ENCODE assay signal across 27 cellular contexts in the genomic region with DNA sequence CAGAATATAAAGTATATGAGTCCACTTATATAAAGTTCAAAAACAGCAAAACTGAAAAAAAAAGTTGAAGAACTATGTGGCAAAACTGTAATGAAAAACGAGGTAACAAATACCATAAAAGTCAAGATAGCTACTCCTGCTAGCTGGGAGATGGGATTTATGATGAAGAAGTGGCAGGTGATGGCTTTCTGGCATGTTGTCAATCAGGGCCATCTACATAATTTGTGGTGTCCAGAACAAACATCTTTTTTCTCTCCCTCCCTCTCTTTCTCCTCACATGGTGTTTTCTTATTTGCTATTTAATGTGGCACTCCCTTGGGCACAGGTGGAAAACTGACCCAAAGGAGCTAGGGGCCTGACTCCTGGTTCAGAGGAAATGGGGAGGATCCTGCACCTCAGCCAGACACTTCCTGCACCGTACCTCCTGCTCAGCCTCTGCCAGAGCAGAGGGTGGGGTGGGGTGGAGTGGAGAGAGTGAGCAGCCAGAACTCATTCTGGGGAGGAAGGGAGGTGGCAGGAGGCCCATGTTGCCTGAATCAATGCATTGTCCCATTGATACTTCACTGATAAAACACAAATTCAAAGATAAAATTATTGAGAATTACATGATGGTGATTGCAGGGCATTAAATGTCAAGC. TPM values are rescaled to one million over a fixed set of nuclear protein-coding genes. Genes with fewer than 3 reads are reported as not detected.
A peak's percentile ranks its signal among the peaks of the same experiment; 100 is the strongest.
DNase-seq lines count a peak whose midpoint lies in the region; ATAC-seq and TF ChIP-seq lines count a peak whose summit lies in the region.
"Had no signal": no experiment of that assay in that cellular context is flagged by ENCODE, and none has a peak within 500 bp of the region (broad histone marks: within the 10 kb centered on the region; RNA-seq: fewer than 3 reads in every experiment).

No MANE protein-coding gene starts in this region.

- H3K4me1 Mint-ChIP-seq in activated CD4-positive, alpha-beta memory T cell treated with anti-CD3 and anti-CD28 coated beads, Interleukin-2, amount 10 ng/mL, durations not matched to agents 7 days and 5 days, result peaks cover 39% of the 10 kb centered on the region
- peaks cover 28% of the 10 kb centered on the region for H3K4me1 Mint-ChIP-seq in activated CD4-positive, alpha-beta memory T cell treated with anti-CD3 and anti-CD28 coated beads for 36 hours (ENCODE audit: low read depth)
- peaks cover 16% of the 10 kb centered on the region for H3K4me1 Mint-ChIP-seq in HFFc6 (ENCODE audit: low read depth)

- POLR2A ChIA-PET in activated CD4-positive, alpha-beta memory T cell treated with anti-CD3 and anti-CD28 coated beads, Interleukin-2, amount 10 ng/mL, durations not matched to agents 7 days and 5 days (lab: Charles Lee), result interaction anchor here (1.3 to 2.5 kb wide), 2 partner anchors 31 to 34 kb away, joined by 6 to 28 read pairs; a partner anchor contains a TSS
- POLR2A ChIA-PET in activated CD4-positive, alpha-beta memory T cell treated with anti-CD3 and anti-CD28 coated beads for 36 hours (lab: Charles Lee), result no interaction called here

- no peaks in the 10 kb centered on the region for H3K9me3 Mint-ChIP-seq in activated CD4-positive, alpha-beta memory T cell treated with anti-CD3 and anti-CD28 coated beads, Interleukin-2, amount 10 ng/mL, durations not matched to agents 7 days and 5 days
- H3K9me3 Mint-ChIP-seq in activated CD4-positive, alpha-beta memory T cell treated with anti-CD3 and anti-CD28 coated beads for 36 hours, result no peaks in the 10 kb centered on the region
- H3K9me3 Mint-ChIP-seq in HFFc6, result no peaks in the 10 kb centered on the region
- H3K9me3 Mint-ChIP-seq: IgD-negative memory B cell; mesothelial cell of epicardium; natural killer cell; stimulated activated naive CD8-positive, alpha-beta T cell treated with anti-CD3 and anti-CD28 coated beads, Interleukin-15, amount 100 ng/mL, for 72 hours had no signal

- H3K36me3 Mint-ChIP-seq in activated CD4-positive, alpha-beta memory T cell treated with anti-CD3 and anti-CD28 coated beads, Interleukin-2, amount 10 ng/mL, durations not matched to agents 7 days and 5 days (ENCODE audit: low read depth), result peaks cover 16% of the 10 kb centered on the region
- no peaks in the 10 kb centered on the region for H3K36me3 Mint-ChIP-seq in activated CD4-positive, alpha-beta memory T cell treated with anti-CD3 and anti-CD28 coated beads for 36 hours
- H3K36me3 Mint-ChIP-seq in HFFc6 (ENCODE audit: low read depth), result no peaks in the 10 kb centered on the region
- H3K36me3 Mint-ChIP-seq: IgD-negative memory B cell, mesothelial cell of epicardium, natural killer cell had no signal

- no peak overlapping the region for H3K4me3 Mint-ChIP-seq in activated CD4-positive, alpha-beta memory T cell treated with anti-CD3 and anti-CD28 coated beads, Interleukin-2, amount 10 ng/mL, durations not matched to agents 7 days and 5 days
- no peak overlapping the region for H3K4me3 Mint-ChIP-seq in activated CD4-positive, alpha-beta memory T cell treated with anti-CD3 and anti-CD28 coated beads for 36 hours
- H3K4me3 Mint-ChIP-seq in HFFc6, result no peak overlapping the region
- H3K4me3 Mint-ChIP-seq: mesothelial cell of epicardium, natural killer cell had no signal

- CTCF ChIA-PET in activated CD4-positive, alpha-beta memory T cell treated with anti-CD3 and anti-CD28 coated beads, Interleukin-2, amount 10 ng/mL, durations not matched to agents 7 days and 5 days (lab: Charles Lee), result interaction anchor here (0.9 kb wide), 1 partner anchor 9 kb away, joined by 3 read pairs; no protein-coding TSS in a partner anchor
- CTCF ChIA-PET in activated CD4-positive, alpha-beta memory T cell treated with anti-CD3 and anti-CD28 coated beads for 36 hours (lab: Charles Lee), result interaction anchor here (0.7 kb wide), 1 partner anchor 20 kb away, joined by 3 read pairs; no protein-coding TSS in a partner anchor

- no peaks in the 10 kb centered on the region for H3K9me3 ChIP-seq in mucosa of descending colon
- H3K9me3 ChIP-seq: left lung, right atrium auricular region, tibial nerve had no signal

- DNase-seq in activated CD4-positive, alpha-beta memory T cell treated with anti-CD3 and anti-CD28 coated beads, Interleukin-2, amount 10 ng/mL, durations not matched to agents 7 days and 5 days, result peak; percentile 40
- no peak for DNase-seq in activated CD4-positive, alpha-beta memory T cell treated with anti-CD3 and anti-CD28 coated beads for 36 hours
- peak; percentile 41 to 45 for DNase-seq in Kasumi-1 (lab: John Stamatoyannopoulos, UW)
- DNase-seq in UCSD-AML1 (lab: John Stamatoyannopoulos, UW; ENCODE audit: unreplicated experiment), result peak; percentile 44
- DNase-seq in mucosa of descending colon, result peak; percentile 10 to 42 (median 36)
- DNase-seq in NCI-H128 (lab: John Stamatoyannopoulos, UW; ENCODE audit: unreplicated experiment), result no peak
- no peak for DNase-seq in HFFc6
- DNase-seq: activated CD4-positive, alpha-beta T cell treated with anti-CD3 and anti-CD28 coated beads, Interleukin-2, amount 50 U/mL, for 1 hour; activated T-cell treated with anti-CD3 and anti-CD28 coated beads for 4 hours; anterior cingulate cortex; central memory CD4-positive, alpha-beta T cell; dorsolateral prefrontal cortex; EL; head of caudate nucleus; left lung; natural killer cell; NCI-H82; PC-3; SHP77; stimulated activated CD4-positive, alpha-beta T cell treated with anti-CD3 and anti-CD28 coated beads, Interleukin-12 subunit alpha, Interleukin-12 subunit beta, amount 100 ng/mL, for 4 hours; stimulated activated naive CD8-positive, alpha-beta T cell treated with anti-CD3 and anti-CD28 coated beads, Interleukin-15, amount 100 ng/mL, for 72 hours had no signal

- peak overlapping the region; percentile 51 for H3K27ac Mint-ChIP-seq in activated CD4-positive, alpha-beta memory T cell treated with anti-CD3 and anti-CD28 coated beads, Interleukin-2, amount 10 ng/mL, durations not matched to agents 7 days and 5 days
- H3K27ac Mint-ChIP-seq in activated CD4-positive, alpha-beta memory T cell treated with anti-CD3 and anti-CD28 coated beads for 36 hours, result no peak overlapping the region
- H3K27ac Mint-ChIP-seq in HFFc6, result no peak overlapping the region
- H3K27ac Mint-ChIP-seq: IgD-negative memory B cell, mesothelial cell of epicardium, natural killer cell had no signal

- ATAC-seq in mucosa of descending colon (peak; percentile 12), GM21737 (IDR thresholded peaks at IDR 0.05; ENCODE audit: unreplicated experiment) (no peak)
- ATAC-seq: left lung; natural killer cell; PC-3; stimulated activated naive CD8-positive, alpha-beta T cell treated with anti-CD3 and anti-CD28 coated beads, Interleukin-15, amount 100 ng/mL, for 72 hours had no signal

- no peak overlapping the region for H3K4me3 ChIP-seq in mucosa of descending colon
- H3K4me3 ChIP-seq: dorsolateral prefrontal cortex, left lung, right atrium auricular region, tibial nerve had no signal

- no peaks in the 10 kb centered on the region for H3K36me3 ChIP-seq in mucosa of descending colon (ENCODE audit: low read depth)
- H3K36me3 ChIP-seq: left lung, right atrium auricular region, tibial nerve had no signal

- intact Hi-C loops in activated CD4-positive, alpha-beta memory T cell treated with anti-CD3 and anti-CD28 coated beads for 36 hours (cut with micrococcal nuclease), result no loop called here
- intact Hi-C loops in mucosa of descending colon (cut with DNase I, micrococcal nuclease), result no loop called here

- H3K27me3 Mint-ChIP-seq in activated CD4-positive, alpha-beta memory T cell treated with anti-CD3 and anti-CD28 coated beads, Interleukin-2, amount 10 ng/mL, durations not matched to agents 7 days and 5 days, result no peaks in the 10 kb centered on the region
- no peaks in the 10 kb centered on the region for H3K27me3 Mint-ChIP-seq in activated CD4-positive, alpha-beta memory T cell treated with anti-CD3 and anti-CD28 coated beads for 36 hours
- H3K27me3 Mint-ChIP-seq in HFFc6 (ENCODE audit: insufficient read depth), result no peaks in the 10 kb centered on the region; the same call in 1 of the 2 replicates
- H3K27me3 Mint-ChIP-seq: IgD-negative memory B cell; stimulated activated naive CD8-positive, alpha-beta T cell treated with anti-CD3 and anti-CD28 coated beads, Interleukin-15, amount 100 ng/mL, for 72 hours had no signal

- TF ChIP-seq CTCF in mucosa of descending colon (IDR thresholded peaks at IDR 0.05) (no peak), HFFc6 (IDR thresholded peaks at IDR 0.05) (no peak)

- peaks cover 11% of the 10 kb centered on the region for H3K4me1 ChIP-seq in mucosa of descending colon (ENCODE audit: low read depth)

RNA-seq across cellular contexts. Expression of a gene that starts 5.3 kb away (rescaled TPM):
- 10 to 100 TPM; 27.5 to 29.7 TPM for total RNA-seq in activated CD4-positive, alpha-beta memory T cell treated with anti-CD3 and anti-CD28 coated beads, Interleukin-2, amount 10 ng/mL, durations not matched to agents 7 days and 5 days
- 10 to 100 TPM; 26.1 to 26.5 TPM for total RNA-seq in activated CD4-positive, alpha-beta memory T cell treated with anti-CD3 and anti-CD28 coated beads for 36 hours
- total RNA-seq in mucosa of descending colon, result 10 to 100 TPM in 2 of 3 donors, 1 to 10 TPM in 1; 3.8 to 22.6 (median 12.4) TPM
- total RNA-seq in HFFc6 (2021; fragmentation: NEBNext Ultra II Directional; extraction: Animal tissue kit (Norgen Biotek cat#: 25700)), result 10 to 100 TPM in 5 of 6 experiments, 1 to 10 TPM in 1; 9.3 to 17.0 (median 14.2) TPM

RNA-seq across cellular contexts. Expression of a gene that starts 31.3 kb away (rescaled TPM):
- total RNA-seq in activated CD4-positive, alpha-beta memory T cell treated with anti-CD3 and anti-CD28 coated beads, Interleukin-2, amount 10 ng/mL, durations not matched to agents 7 days and 5 days, result 100 to 1,000 TPM; 776 to 794 TPM
- 100 to 1,000 TPM; 610 to 614 TPM for total RNA-seq in activated CD4-positive, alpha-beta memory T cell treated with anti-CD3 and anti-CD28 coated beads for 36 hours
- total RNA-seq in mucosa of descending colon, result 100 to 1,000 TPM in 1 of 3 donors, 10 to 100 TPM in 2; 42.0 to 113 (median 54.4) TPM
- 100 to 1,000 TPM in 4 of 6 experiments, 10 to 100 TPM in 2; 53.0 to 130 (median 117) TPM for total RNA-seq in HFFc6 (2021; fragmentation: NEBNext Ultra II Directional; extraction: Animal tissue kit (Norgen Biotek cat#: 25700))

RNA-seq across cellular contexts. Expression of a gene that starts 33.4 kb away (rescaled TPM):
- total RNA-seq in activated CD4-positive, alpha-beta memory T cell treated with anti-CD3 and anti-CD28 coated beads, Interleukin-2, amount 10 ng/mL, durations not matched to agents 7 days and 5 days, result not detected
- total RNA-seq in activated CD4-positive, alpha-beta memory T cell treated with anti-CD3 and anti-CD28 coated beads for 36 hours, result not detected
- 1 to 10 TPM in 1 of 3 donors, under 1 TPM in 2; 0.06 to 3.4 (median 0.41) TPM for total RNA-seq in mucosa of descending colon
- total RNA-seq in HFFc6 (2021; fragmentation: NEBNext Ultra II Directional; extraction: Animal tissue kit (Norgen Biotek cat#: 25700)), result not detected
- total RNA-seq: H1, natural killer cell, PC-3 had no signal

Comparison
In these comparisons a context has a peak if more than half of its experiments do, and no peak if none do; other contexts are left out.
1. DNase-seq: peak in activated CD4-positive, alpha-beta memory T cell treated with anti-CD3 and anti-CD28 coated beads, Interleukin-2, amount 10 ng/mL, durations not matched to agents 7 days and 5 days (single experiment), Kasumi-1 (2 of 2), UCSD-AML1 (single experiment) and mucosa of descending colon (3 of 3); none in activated CD4-positive, alpha-beta memory T cell treated with anti-CD3 and anti-CD28 coated beads for 36 hours (single experiment), NCI-H128 (single experiment) and HFFc6 (single experiment).
2. RNA of a gene that starts 31.3 kb away (total RNA-seq): 776 to 794 TPM in activated CD4-positive, alpha-beta memory T cell treated with anti-CD3 and anti-CD28 coated beads, Interleukin-2, amount 10 ng/mL, durations not matched to agents 7 days and 5 days and 610 to 614 TPM in activated CD4-positive, alpha-beta memory T cell treated with anti-CD3 and anti-CD28 coated beads for 36 hours; 53.0 to 130 TPM in HFFc6 and 42.0 to 113 TPM in mucosa of descending colon; every median in the first group is over 4 times any median in the second.